ENCODE assay signal across 23 cellular contexts in the genomic region with DNA sequence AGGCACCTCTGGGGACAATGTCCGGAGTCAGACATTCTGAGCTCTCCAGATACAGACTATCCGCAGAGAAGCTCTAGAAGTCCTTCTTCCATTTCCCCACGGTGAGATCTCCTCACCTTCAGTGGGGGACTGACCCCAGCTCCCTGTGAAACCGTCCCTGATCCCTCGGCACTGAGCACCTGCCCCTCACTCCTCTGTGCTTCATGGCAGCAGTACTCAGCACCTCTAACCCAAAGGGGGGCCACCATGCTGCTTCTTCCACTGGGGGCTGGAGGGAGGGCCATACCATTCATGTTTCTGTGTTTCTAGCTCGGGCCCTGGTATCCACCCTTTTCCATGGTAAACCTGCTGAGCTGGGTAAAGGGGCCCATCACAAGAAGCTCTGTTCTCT.
DNase-seq lines count a peak whose midpoint lies in the region; ATAC-seq and TF ChIP-seq lines count a peak whose summit lies in the region.
"Had no signal": no experiment of that assay in that cellular context is flagged by ENCODE, and none has a peak within 500 bp of the region (broad histone marks: within the 10 kb centered on the region; RNA-seq: fewer than 3 reads in every experiment).

No MANE protein-coding gene starts in this region.

- TF ChIP-seq CTCF in NB4 (IDR thresholded peaks at IDR 0.05; ENCODE audit: low read depth, low read length) = peak; percentile 0

- no peak for ATAC-seq in HG02852 (IDR thresholded peaks at IDR 0.05; ENCODE audit: unreplicated experiment)
- ATAC-seq: A549, GM12878, HCT116 had no signal

- no peak for TF ChIP-seq POLR2A in NB4 (IDR thresholded peaks at IDR 0.05; ENCODE audit: extremely low read depth, insufficient read length)

- peak; percentile 31 for DNase-seq in activated effector memory CD4-positive, alpha-beta T cell treated with anti-CD3 and anti-CD28 coated beads, Interleukin-2, amount 50 U/mL, for 16 hours
- DNase-seq in activated effector memory CD4-positive, alpha-beta T cell treated with Interleukin-2 at 50 U/mL for 16 hours = no peak
- DNase-seq in NB4 (ENCODE audit: low read depth) (no peak), mesenteric fat pad (ENCODE audit: low spot score) (peak; percentile 62), GOT3 (lab: John Stamatoyannopoulos, UW) (no peak), NCI-H2081 treated with DMSO at 0.1 percent for 48 hours (lab: John Stamatoyannopoulos, UW) (no peak)
- DNase-seq: 8988T; ACHN; AML-193; BE2C; CD4-positive, alpha-beta T cell; CD8-positive, alpha-beta memory T cell; DMS 273 treated with DMSO at 0.1 percent for 48 hours; DMS79; EL; GDM1; GM23248; H9 had no signal

- no peak overlapping the region for H3K4me3 ChIP-seq in NB4 (ENCODE audit: low read depth, low read length)
- H3K4me3 ChIP-seq: A549; BLaER1 treated with 17β-estradiol and CSF1 and Interleukin-3, amounts not matched to agents 10 nM and 100 nM; GM12878; GM23248 had no signal

Comparison
In these comparisons a context has a peak if more than half of its experiments do, and no peak if none do; other contexts are left out.
1. DNase-seq: peak in activated effector memory CD4-positive, alpha-beta T cell treated with anti-CD3 and anti-CD28 coated beads, Interleukin-2, amount 50 U/mL, for 16 hours (single experiment) and mesenteric fat pad (single experiment); none in activated effector memory CD4-positive, alpha-beta T cell treated with Interleukin-2 at 50 U/mL for 16 hours (single experiment), NB4 (single experiment), GOT3 (single experiment) and NCI-H2081 treated with DMSO at 0.1 percent for 48 hours (single experiment).